In genomic region chr12:55866454-55867004, GRCh38 we compare ENCODE assay signal across 7 cellular contexts. TPM values are rescaled to one million over a fixed set of nuclear protein-coding genes. Genes with fewer than 3 reads are reported as not detected.
"Had no signal": no experiment of that assay in that cellular context is flagged by ENCODE, and none has a peak within 500 bp of the region (broad histone marks: within the 10 kb centered on the region; RNA-seq: fewer than 3 reads in every experiment).

No MANE protein-coding gene starts in this region.

RNA-seq across cellular contexts. Expression of gene MMP19, which starts 23.8 kb away (rescaled TPM):
- total RNA-seq: activated CD4-positive, alpha-beta memory T cell treated with anti-CD3 and anti-CD28 coated beads, Interleukin-2, amount 10 ng/mL, durations not matched to agents 7 days and 5 days; activated CD4-positive, alpha-beta T cell treated with anti-CD3 and anti-CD28 coated beads for 36 hours; activated CD4-positive, alpha-beta T cell treated with anti-CD3 and anti-CD28 coated beads, Interleukin-2, amount 10 ng/mL, durations not matched to agents 7 days and 5 days; activated CD8-positive, alpha-beta memory T cell treated with anti-CD3 and anti-CD28 coated beads, Interleukin-2, amount 10 ng/mL, durations not matched to agents 7 days and 5 days; activated CD8-positive, alpha-beta T cell treated with anti-CD3 and anti-CD28 coated beads, Interleukin-2, amount 10 ng/mL, durations not matched to agents 7 days and 5 days; activated T-helper 2 cell treated with anti-CD3 and anti-CD28 coated beads, Interferon-gamma antibody, Interleukin-2, Interleukin-4, amounts not matched to agents 10 μg/mL and 5 μg/mL and 100 μg/mL, durations not matched to agents 14 hours and 24 hours and 36 hours; cardiac muscle cell had no signal
